In the genomic region with DNA sequence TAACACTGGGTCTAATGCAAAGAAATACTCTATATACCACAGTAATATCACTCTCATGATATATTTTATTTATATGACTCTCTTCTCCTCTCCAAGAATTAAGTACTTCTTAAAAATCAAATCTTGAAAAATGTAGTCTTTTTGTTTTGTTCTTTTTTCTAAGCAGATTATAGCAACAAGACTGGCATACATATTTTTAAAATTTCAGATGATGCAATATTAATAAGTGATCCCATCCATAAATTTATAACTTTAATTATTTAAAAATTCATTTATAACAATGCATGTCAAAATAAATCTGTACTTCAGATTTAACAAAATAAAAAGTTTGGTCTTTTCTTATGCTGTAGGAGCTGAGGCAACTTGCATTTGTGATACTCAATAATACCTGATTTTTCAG, we compare ENCODE assay signal across 11 cellular contexts.
"Had no signal": no experiment of that assay in that cellular context is flagged by ENCODE, and none has a peak within 500 bp of the region (broad histone marks: within the 10 kb centered on the region; RNA-seq: fewer than 3 reads in every experiment).

No MANE protein-coding gene starts in this region.

- H2AFZ ChIP-seq: GM23248, GM23338 had no signal

- H3K9ac ChIP-seq: GM23248 had no signal

- H3K4me2 ChIP-seq: GM23338 had no signal

- FAIRE-seq: H1, H54 had no signal

- H3K27ac ChIP-seq: GM23248 had no signal

- ATAC-seq: GM23338, HCT116 had no signal

- H3K9me3 ChIP-seq: HAP-1 had no signal

- H3K4me1 ChIP-seq: HAP-1 had no signal

- H3K4me3 ChIP-seq: GM23248, GM23338, HAP-1 had no signal

- DNase-seq: GM23248, GOT3, H7, H9, HCEC 1CT, HFFc6 had no signal
